8 cellular contexts compared by ENCODE assay signal in the genomic region with DNA sequence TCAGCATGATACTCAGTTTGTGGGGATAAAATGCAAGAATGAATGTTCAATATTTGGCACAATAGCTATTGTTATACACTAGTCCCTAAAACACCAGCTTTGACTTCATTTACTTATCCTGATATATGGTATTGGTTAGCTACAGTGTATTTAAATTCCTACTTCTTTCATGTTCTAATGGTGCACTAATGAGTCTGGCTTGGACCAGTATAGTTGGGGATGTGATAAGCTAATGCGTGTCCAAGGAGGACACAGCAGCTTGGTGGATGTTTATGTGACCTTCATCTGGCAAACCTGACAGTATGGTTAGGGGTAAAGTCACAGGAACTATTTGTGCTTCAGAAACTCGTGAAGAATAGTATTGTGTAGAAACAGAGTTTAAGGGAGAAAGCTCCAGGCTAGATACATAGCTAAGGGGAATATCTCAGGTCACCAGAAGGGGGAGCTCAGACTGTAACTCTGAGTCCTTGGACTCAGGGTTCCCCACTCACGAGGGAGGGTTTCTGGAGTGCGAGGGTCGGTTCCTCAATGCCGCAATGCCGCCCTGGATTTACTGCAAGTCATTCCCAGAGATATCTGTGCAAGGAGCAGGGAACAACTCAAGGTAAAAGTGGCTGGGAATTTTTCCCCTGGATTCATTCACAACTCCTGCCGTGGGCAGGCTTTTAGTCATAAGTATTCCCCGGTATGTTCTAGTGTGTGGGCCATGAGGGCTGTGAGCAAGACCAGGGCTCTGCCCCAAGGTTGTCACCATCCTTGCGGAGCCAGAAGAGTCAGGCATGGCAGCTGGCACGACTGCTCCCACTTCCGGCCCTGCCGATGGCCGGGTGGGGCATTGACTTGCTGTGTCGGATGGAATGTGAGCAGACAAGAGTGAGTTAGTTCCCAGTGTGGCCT. TPM values are rescaled to one million over a fixed set of nuclear protein-coding genes. Genes with fewer than 3 reads are reported as not detected.
A peak's percentile ranks its signal among the peaks of the same experiment; 100 is the strongest.
DNase-seq lines count a peak whose midpoint lies in the region; ATAC-seq and TF ChIP-seq lines count a peak whose summit lies in the region.

No MANE protein-coding gene starts in this region.

- intact Hi-C loops in heart left ventricle (cut with DNase I) (loop anchor here in 4 of 10 donors (5.0 to 10.0 kb wide), 3 partner anchors 339 to 441 kb away; partner anchors contain the start of gene IL18R1 (in 2 of the 4)), sciatic nerve (cut with DNase I) (no loop called here)

- no peaks in the 10 kb centered on the region for H3K36me3 ChIP-seq in heart left ventricle

- no peak overlapping the region for H3K27ac ChIP-seq in heart left ventricle

- no peak overlapping the region for H3K4me3 ChIP-seq in AG10803 (ENCODE audit: low read length)
- H3K4me3 ChIP-seq in LNCaP clone FGC (ENCODE audit: low read depth, low read length): no peak overlapping the region
- no peak overlapping the region for H3K4me3 ChIP-seq in heart left ventricle

- H3K4me1 ChIP-seq in heart left ventricle: peaks cover 0 to 29% (median 6%) of the 10 kb centered on the region in 12 donors

- no peaks in the 10 kb centered on the region for H3K27me3 ChIP-seq in heart left ventricle

- 62 to 70% (median 67%) methylated on average over 15 of the region's 15 CpGs for WGBS in heart left ventricle, 4 donors

- no peak for TF ChIP-seq POLR2A in heart left ventricle (IDR thresholded peaks at IDR 0.05)

- no peaks in the 10 kb centered on the region for H3K9me3 ChIP-seq in heart left ventricle

- ATAC-seq in GM18502 (IDR thresholded peaks at IDR 0.05; ENCODE audit: poor library complexity, unreplicated experiment) (peak; percentile 58), heart left ventricle (peak; percentile 50 to 84 (median 70)), sciatic nerve (peak; percentile 70), HG02852 (IDR thresholded peaks at IDR 0.05; ENCODE audit: unreplicated experiment) (no peak)

- peak; percentile 79 for TF ChIP-seq CTCF in AG10803 (conservative IDR thresholded peaks at IDR 0.05; ENCODE audit: low read length)
- TF ChIP-seq CTCF in LNCaP clone FGC (IDR thresholded peaks at IDR 0.05; ENCODE audit: control insufficient read depth, extremely low read depth, insufficient read depth): peak; percentile 72
- TF ChIP-seq CTCF in heart left ventricle (IDR thresholded peaks at IDR 0.05): peak; percentile 36 to 73 (median 60)

- peak; percentile 48 for DNase-seq in AG10803 (ENCODE audit: low read depth)
- no peak for DNase-seq in LNCaP clone FGC (ENCODE audit: low read depth)
- DNase-seq in activated CD4-positive, alpha-beta T cell treated with anti-CD3 and anti-CD28 coated beads, Interleukin-2, amount 50 U/mL, for 4 hours: peak; percentile 9 to 12
- DNase-seq in heart left ventricle: peak in 1 of 5 donors; percentile 34
- no peak for DNase-seq in sciatic nerve (ENCODE audit: low spot score)
- DNase-seq in NCI-H446 treated with DMSO at 0.1 percent for 48 hours (lab: John Stamatoyannopoulos, UW): no peak

RNA-seq across cellular contexts. Expression of gene IL1R2, which starts 14.5 kb away (rescaled TPM):
- 1 to 10 TPM in 5 of 9 donors, under 1 TPM in 1, not detected in 3; 0.77 to 6.5 (median 2.1) TPM for total RNA-seq in heart left ventricle
- polyA plus RNA-seq in heart left ventricle: 1 to 10 TPM in 1 of 2 donors, under 1 TPM in 1; 0.95 to 8.0 TPM
- 5.7 TPM for total RNA-seq in sciatic nerve

Comparison
In these comparisons a context has a peak if more than half of its experiments do, and no peak if none do; other contexts are left out.
1. DNase-seq: peak in AG10803 (single experiment) and activated CD4-positive, alpha-beta T cell treated with anti-CD3 and anti-CD28 coated beads, Interleukin-2, amount 50 U/mL, for 4 hours (2 of 2); none in LNCaP clone FGC (single experiment), sciatic nerve (single experiment) and NCI-H446 treated with DMSO at 0.1 percent for 48 hours (single experiment).
2. Peak in every context shown above with its lines, with median percentiles within 50 percentile points of each other: CTCF ChIP-seq.